In the genomic region with DNA sequence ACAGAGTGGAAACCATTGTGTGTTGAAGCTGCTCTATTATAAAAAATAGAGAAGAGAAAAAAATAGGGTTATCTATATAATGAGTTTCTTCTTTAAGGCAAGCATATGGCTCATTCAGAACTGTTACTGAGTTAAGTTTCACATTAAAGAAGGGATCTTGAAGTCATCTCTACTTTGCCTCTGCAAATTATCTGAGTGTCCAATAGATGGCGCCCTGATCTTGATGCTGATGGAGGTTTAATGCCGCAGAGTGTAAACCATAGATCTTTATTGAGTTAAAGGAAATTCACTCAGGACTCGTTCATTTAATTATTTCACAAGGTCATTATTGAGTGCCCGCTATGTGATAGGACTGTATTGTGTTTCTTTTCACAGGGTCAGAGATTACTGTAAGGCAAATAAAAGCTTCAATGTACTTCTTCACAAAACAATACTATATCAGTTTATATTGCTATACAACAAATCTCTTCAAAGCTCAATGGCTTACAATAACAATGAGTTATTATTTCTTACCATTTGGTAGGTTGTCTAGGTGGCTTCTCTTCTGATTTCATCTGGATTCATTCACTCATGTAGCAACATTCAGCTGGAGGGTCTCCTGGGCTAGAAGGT, we compare ENCODE assay signal across 8 cellular contexts.
DNase-seq lines count a peak whose midpoint lies in the region; TF ChIP-seq lines count a peak whose summit lies in the region.

No MANE protein-coding gene starts in this region.

- no peaks in the 10 kb centered on the region for H3K9me3 ChIP-seq in A673 (ENCODE audit: low read depth, low read length, poor library complexity, severe bottlenecking)
- no peaks in the 10 kb centered on the region for H3K9me3 ChIP-seq in SU-DHL-6 (ENCODE audit: insufficient read depth, low read length)
- no peaks in the 10 kb centered on the region for H3K9me3 ChIP-seq in transverse colon

- no peak for TF ChIP-seq POLR2A in transverse colon (IDR thresholded peaks at IDR 0.05)

- H3K4me3 ChIP-seq in A673 (ENCODE audit: low read depth, low read length, poor library complexity, severe bottlenecking) = no peak overlapping the region
- H3K4me3 ChIP-seq in GM12865 (ENCODE audit: low read depth, low read length) = no peak overlapping the region
- no peak overlapping the region for H3K4me3 ChIP-seq in SU-DHL-6 (ENCODE audit: insufficient read depth, low read length, poor library complexity, severe bottlenecking)
- no peak overlapping the region for H3K4me3 ChIP-seq in transverse colon
- no peak overlapping the region for H3K4me3 ChIP-seq in coronary artery

- POLR2A ChIA-PET in A673 (lab: Charles Lee; ENCODE audit: low non-redundant PET) = no interaction called here

- H3K9ac ChIP-seq in SU-DHL-6 (ENCODE audit: low read length) = no peak overlapping the region

- BruUV-seq in A673 (replicated peaks; lab: Mats Ljungman, UMichigan) = no TSS peak

- H3K4me1 ChIP-seq in A673 (ENCODE audit: insufficient read depth, low read length, poor library complexity, severe bottlenecking) = no peaks in the 10 kb centered on the region
- no peaks in the 10 kb centered on the region for H3K4me1 ChIP-seq in transverse colon

- TF ChIP-seq CTCF in A673 (conservative IDR thresholded peaks at IDR 0.05; ENCODE audit: low read depth, low read length) (peak; percentile 91), GM12865 (IDR thresholded peaks at IDR 0.05; ENCODE audit: insufficient read depth, low read depth, low read length, missing control alignments) (peak; percentile 46), SU-DHL-6 (IDR thresholded peaks at IDR 0.05; ENCODE audit: insufficient read depth, low read length, poor library complexity, severe bottlenecking) (peak; percentile 50), transverse colon (IDR thresholded peaks at IDR 0.05) (peak; percentile 34 to 53 (median 47)), coronary artery (IDR thresholded peaks at IDR 0.05) (no peak)

- H4K20me1 ChIP-seq in SU-DHL-6 (ENCODE audit: low read depth, low read length) = no peaks in the 10 kb centered on the region

- TF ChIP-seq EP300 in transverse colon (IDR thresholded peaks at IDR 0.05; ENCODE audit: low read depth) = no peak

- H3K27ac ChIP-seq in A673 (ENCODE audit: low read depth, low read length, poor library complexity, severe bottlenecking) (no peak overlapping the region), SU-DHL-6 (ENCODE audit: low read depth, low read length) (no peak overlapping the region), transverse colon (no peak overlapping the region), coronary artery (no peak overlapping the region)

- H3K79me2 ChIP-seq in SU-DHL-6 (ENCODE audit: insufficient read depth, low read length) = no peaks in the 10 kb centered on the region

- CTCF ChIA-PET in A673 (lab: Charles Lee) = interaction anchor here (0.9 kb wide), 1 partner anchor 15 kb away, joined by 6 read pairs; no protein-coding TSS in a partner anchor

- H3K27me3 ChIP-seq in A673 (replicated peaks; ENCODE audit: insufficient read depth, low read depth, low read length, poor library complexity) (no peaks in the 10 kb centered on the region), SU-DHL-6 (ENCODE audit: low read length) (no peaks in the 10 kb centered on the region), transverse colon (no peaks in the 10 kb centered on the region)

- H3K4me2 ChIP-seq in SU-DHL-6 (ENCODE audit: low read depth, low read length, poor library complexity, severe bottlenecking) = no peak overlapping the region

- DNase-seq in A673 (ENCODE audit: low spot score) (peak; percentile 58), GM12865 (ENCODE audit: low read depth) (peak; percentile 36), HPDE6-E6E7 (ENCODE audit: extremely low spot score) (peak; percentile 27), head of caudate nucleus (peak in 26 of 42 donors; percentile 6 to 75 (median 46)), transverse colon (no peak), coronary artery (ENCODE audit: low spot score) (no peak)
- no peak for DNase-seq in activated CD4-positive, CD25-positive, alpha-beta regulatory T cell (lab: John Stamatoyannopoulos, UW)

- intact Hi-C loops in A673 (cut with micrococcal nuclease; ENCODE audit: unreplicated experiment) (loop anchor here (5.0 kb wide), 1 partner anchor 117 kb away; no protein-coding TSS in a partner anchor), head of caudate nucleus (cut with DNase I) (no loop called here), transverse colon (cut with DNase I; ENCODE audit: low total_unique reads) (no loop called here)

- no peak overlapping the region for H2AFZ ChIP-seq in SU-DHL-6 (ENCODE audit: low read depth, low read length, severe bottlenecking)

- WGBS in transverse colon (ENCODE audit: low coverage in 1 of 2), 2 donors = 5 to 16% methylated on average over 4 of the region's 4 CpGs

- H3K9me2 ChIP-seq in SU-DHL-6 (replicated peaks; ENCODE audit: insufficient read depth, low read length) = no peaks in the 10 kb centered on the region

- in situ Hi-C loops in transverse colon (cut with MboI; ENCODE audit: low pct_ligation_motif_present in 1 of 4, low pct_unique_long_range_greater_than_20kb in 1 of 4, low sequenced_read_pairs in 3 of 4) = no loop called here

- H3K36me3 ChIP-seq in A673 (ENCODE audit: insufficient read depth, low read length, poor library complexity, severe bottlenecking) (no peaks in the 10 kb centered on the region), SU-DHL-6 (ENCODE audit: low read length) (no peaks in the 10 kb centered on the region), transverse colon (no peaks in the 10 kb centered on the region)

- H3F3A ChIP-seq in SU-DHL-6 (ENCODE audit: insufficient read depth) = no peaks in the 10 kb centered on the region

Comparison
In these comparisons a context has a peak if more than half of its experiments do, and no peak if none do; other contexts are left out.
1. DNase-seq: peak in A673 (single experiment), GM12865 (single experiment), HPDE6-E6E7 (single experiment) and head of caudate nucleus (26 of 42); none in transverse colon (single experiment), coronary artery (single experiment) and activated CD4-positive, CD25-positive, alpha-beta regulatory T cell (0 of 4).